Comparison of ENCODE assay signal across 7 cellular contexts in genomic region chr16:31892111-31892510, GRCh38. TPM values are rescaled to one million over a fixed set of nuclear protein-coding genes. Genes with fewer than 3 reads are reported as not detected.
A peak's percentile ranks its signal among the peaks of the same experiment; 100 is the strongest.
DNase-seq lines count a peak whose midpoint lies in the region; ATAC-seq and TF ChIP-seq lines count a peak whose summit lies in the region.
"Not testable (repeated sequence)": the region's sequence is repeated elsewhere in the genome, so short reads cannot be mapped to it uniquely, and the experiment has no call there.

No MANE protein-coding gene starts in this region.

- TF ChIP-seq CTCF in endothelial cell (IDR thresholded peaks at IDR 0.05; ENCODE audit: unreplicated experiment): not testable (repeated sequence)

- H3K9me3 ChIP-seq in CD4-positive, alpha-beta memory T cell (ENCODE audit: control insufficient read depth in 1 of 2, low read length in 2 of 2): not testable (repeated sequence)

- peaks cover 0 to 50% (median 36%) of the 10 kb centered on the region in 8 donors for H3K9me3 Mint-ChIP-seq in CD4-positive, alpha-beta memory T cell
- H3K9me3 Mint-ChIP-seq in activated CD4-positive, alpha-beta T cell treated with anti-CD3 and anti-CD28 coated beads for 36 hours (ENCODE audit: low read depth): peaks cover 36% of the 10 kb centered on the region
- peaks cover 66% of the 10 kb centered on the region for H3K9me3 Mint-ChIP-seq in activated T-cell treated with anti-CD3 and anti-CD28 coated beads, Interleukin-2, amount 50 U/mL, for 24 hours
- H3K9me3 Mint-ChIP-seq in activated naive CD4-positive, alpha-beta T cell treated with anti-CD3 and anti-CD28 coated beads for 36 hours: peaks cover 52% of the 10 kb centered on the region
- peaks cover 58% of the 10 kb centered on the region for H3K9me3 Mint-ChIP-seq in activated naive CD8-positive, alpha-beta T cell treated with anti-CD3 and anti-CD28 coated beads, Interleukin-2, amount 50 U/mL, for 24 hours
- not testable (repeated sequence) for H3K9me3 Mint-ChIP-seq in endothelial cell (ENCODE audit: unreplicated experiment)
- peaks cover 11% of the 10 kb centered on the region for H3K9me3 Mint-ChIP-seq in stimulated activated effector memory CD8-positive, alpha-beta T cell treated with anti-CD3 and anti-CD28 coated beads, Interleukin-12 subunit alpha, Interleukin-12 subunit beta, amount 100 ng/mL, for 72 hours

- H3K27me3 ChIP-seq in CD4-positive, alpha-beta memory T cell (ENCODE audit: insufficient read depth, low read length): not testable (repeated sequence)

- ATAC-seq in activated CD4-positive, alpha-beta T cell treated with anti-CD3 and anti-CD28 coated beads for 36 hours; activated naive CD8-positive, alpha-beta T cell treated with anti-CD3 and anti-CD28 coated beads, Interleukin-2, amount 50 U/mL, for 24 hours; stimulated activated effector memory CD8-positive, alpha-beta T cell treated with anti-CD3 and anti-CD28 coated beads, Interleukin-12 subunit alpha, Interleukin-12 subunit beta, amount 100 ng/mL, for 72 hours: not testable (repeated sequence)

- H3K4me1 Mint-ChIP-seq in CD4-positive, alpha-beta memory T cell: peaks cover 32 to 76% (median 61%) of the 10 kb centered on the region in 4 donors
- peaks cover 66% of the 10 kb centered on the region for H3K4me1 Mint-ChIP-seq in activated CD4-positive, alpha-beta T cell treated with anti-CD3 and anti-CD28 coated beads for 36 hours
- H3K4me1 Mint-ChIP-seq in activated T-cell treated with anti-CD3 and anti-CD28 coated beads, Interleukin-2, amount 50 U/mL, for 24 hours (ENCODE audit: low read depth): peaks cover 75% of the 10 kb centered on the region
- H3K4me1 Mint-ChIP-seq in activated naive CD4-positive, alpha-beta T cell treated with anti-CD3 and anti-CD28 coated beads for 36 hours (ENCODE audit: low read depth): peaks cover 60% of the 10 kb centered on the region
- H3K4me1 Mint-ChIP-seq in activated naive CD8-positive, alpha-beta T cell treated with anti-CD3 and anti-CD28 coated beads, Interleukin-2, amount 50 U/mL, for 24 hours: peaks cover 78% of the 10 kb centered on the region
- not testable (repeated sequence) for H3K4me1 Mint-ChIP-seq in endothelial cell (ENCODE audit: unreplicated experiment)
- peaks cover 83% of the 10 kb centered on the region for H3K4me1 Mint-ChIP-seq in stimulated activated effector memory CD8-positive, alpha-beta T cell treated with anti-CD3 and anti-CD28 coated beads, Interleukin-12 subunit alpha, Interleukin-12 subunit beta, amount 100 ng/mL, for 72 hours

- not testable (repeated sequence) for H3K27ac ChIP-seq in CD4-positive, alpha-beta memory T cell (ENCODE audit: low read depth, low read length)

- peak overlapping the region in 4 of 7 donors; percentile 10 to 88 (median 48) for H3K27ac Mint-ChIP-seq in CD4-positive, alpha-beta memory T cell
- peak overlapping the region; percentile 4 for H3K27ac Mint-ChIP-seq in activated CD4-positive, alpha-beta T cell treated with anti-CD3 and anti-CD28 coated beads for 36 hours
- H3K27ac Mint-ChIP-seq in activated T-cell treated with anti-CD3 and anti-CD28 coated beads, Interleukin-2, amount 50 U/mL, for 24 hours: peak overlapping the region; percentile 44
- H3K27ac Mint-ChIP-seq in activated naive CD4-positive, alpha-beta T cell treated with anti-CD3 and anti-CD28 coated beads for 36 hours: peak overlapping the region; percentile 36
- not testable (repeated sequence) for H3K27ac Mint-ChIP-seq in activated naive CD8-positive, alpha-beta T cell treated with anti-CD3 and anti-CD28 coated beads, Interleukin-2, amount 50 U/mL, for 24 hours; endothelial cell (ENCODE audit: unreplicated experiment)
- peak overlapping the region; percentile 86 for H3K27ac Mint-ChIP-seq in stimulated activated effector memory CD8-positive, alpha-beta T cell treated with anti-CD3 and anti-CD28 coated beads, Interleukin-12 subunit alpha, Interleukin-12 subunit beta, amount 100 ng/mL, for 72 hours

- not testable (repeated sequence) for DNase-seq in CD4-positive, alpha-beta memory T cell; activated CD4-positive, alpha-beta T cell treated with anti-CD3 and anti-CD28 coated beads for 36 hours; activated T-cell treated with anti-CD3 and anti-CD28 coated beads, Interleukin-2, amount 50 U/mL, for 24 hours; activated naive CD4-positive, alpha-beta T cell treated with anti-CD3 and anti-CD28 coated beads for 36 hours; activated naive CD8-positive, alpha-beta T cell treated with anti-CD3 and anti-CD28 coated beads, Interleukin-2, amount 50 U/mL, for 24 hours; endothelial cell (ENCODE audit: low spot score); stimulated activated effector memory CD8-positive, alpha-beta T cell treated with anti-CD3 and anti-CD28 coated beads, Interleukin-12 subunit alpha, Interleukin-12 subunit beta, amount 100 ng/mL, for 72 hours (ENCODE audit: low spot score in 2 of 2)

- CTCF ChIA-PET in CD4-positive, alpha-beta memory T cell (lab: Charles Lee; ENCODE audit: partially characterized antibody); activated CD4-positive, alpha-beta T cell treated with anti-CD3 and anti-CD28 coated beads for 36 hours (lab: Charles Lee); activated naive CD4-positive, alpha-beta T cell treated with anti-CD3 and anti-CD28 coated beads for 36 hours (lab: Charles Lee): not testable (repeated sequence)

- peaks cover 23% of the 10 kb centered on the region for H3K4me1 ChIP-seq in CD4-positive, alpha-beta memory T cell (ENCODE audit: insufficient read depth, low read length)

- peaks cover 59% of the 10 kb centered on the region for H3K36me3 ChIP-seq in CD4-positive, alpha-beta memory T cell (ENCODE audit: insufficient read depth, low read length)

- not testable (repeated sequence) for H3K27me3 Mint-ChIP-seq in CD4-positive, alpha-beta memory T cell; activated CD4-positive, alpha-beta T cell treated with anti-CD3 and anti-CD28 coated beads for 36 hours; activated T-cell treated with anti-CD3 and anti-CD28 coated beads, Interleukin-2, amount 50 U/mL, for 24 hours; activated naive CD4-positive, alpha-beta T cell treated with anti-CD3 and anti-CD28 coated beads for 36 hours (ENCODE audit: low read depth); activated naive CD8-positive, alpha-beta T cell treated with anti-CD3 and anti-CD28 coated beads, Interleukin-2, amount 50 U/mL, for 24 hours; endothelial cell (ENCODE audit: unreplicated experiment)

- H3K4me3 Mint-ChIP-seq in CD4-positive, alpha-beta memory T cell: peak overlapping the region in 1 of 8 donors; percentile 44
- H3K4me3 Mint-ChIP-seq in activated CD4-positive, alpha-beta T cell treated with anti-CD3 and anti-CD28 coated beads for 36 hours; activated T-cell treated with anti-CD3 and anti-CD28 coated beads, Interleukin-2, amount 50 U/mL, for 24 hours; activated naive CD4-positive, alpha-beta T cell treated with anti-CD3 and anti-CD28 coated beads for 36 hours; stimulated activated effector memory CD8-positive, alpha-beta T cell treated with anti-CD3 and anti-CD28 coated beads, Interleukin-12 subunit alpha, Interleukin-12 subunit beta, amount 100 ng/mL, for 72 hours: not testable (repeated sequence)
- peak overlapping the region; percentile 40 for H3K4me3 Mint-ChIP-seq in activated naive CD8-positive, alpha-beta T cell treated with anti-CD3 and anti-CD28 coated beads, Interleukin-2, amount 50 U/mL, for 24 hours
- H3K4me3 Mint-ChIP-seq in endothelial cell (ENCODE audit: unreplicated experiment): peak overlapping the region; percentile 65

- not testable (repeated sequence) for H3K4me3 ChIP-seq in CD4-positive, alpha-beta memory T cell (ENCODE audit: low read length in 2 of 2)

- intact Hi-C loops in CD4-positive, alpha-beta memory T cell (cut with micrococcal nuclease); activated CD4-positive, alpha-beta T cell treated with anti-CD3 and anti-CD28 coated beads for 36 hours (cut with DNase I, micrococcal nuclease): not testable (repeated sequence)
- intact Hi-C loops in activated naive CD4-positive, alpha-beta T cell treated with anti-CD3 and anti-CD28 coated beads for 36 hours (cut with micrococcal nuclease): loop anchor here (2.0 kb wide), 1 partner anchor 15 kb away; no protein-coding TSS in a partner anchor

- peaks cover 92 to 99% of the 10 kb centered on the region in 2 donors for H3K36me3 Mint-ChIP-seq in CD4-positive, alpha-beta memory T cell
- H3K36me3 Mint-ChIP-seq in activated CD4-positive, alpha-beta T cell treated with anti-CD3 and anti-CD28 coated beads for 36 hours (ENCODE audit: low read depth): peaks cover 97% of the 10 kb centered on the region
- peaks cover 99% of the 10 kb centered on the region for H3K36me3 Mint-ChIP-seq in activated T-cell treated with anti-CD3 and anti-CD28 coated beads, Interleukin-2, amount 50 U/mL, for 24 hours (ENCODE audit: low read depth)
- H3K36me3 Mint-ChIP-seq in activated naive CD4-positive, alpha-beta T cell treated with anti-CD3 and anti-CD28 coated beads for 36 hours (ENCODE audit: low read depth): peaks cover 95% of the 10 kb centered on the region
- peaks cover 99% of the 10 kb centered on the region for H3K36me3 Mint-ChIP-seq in activated naive CD8-positive, alpha-beta T cell treated with anti-CD3 and anti-CD28 coated beads, Interleukin-2, amount 50 U/mL, for 24 hours (ENCODE audit: low read depth)
- H3K36me3 Mint-ChIP-seq in endothelial cell (ENCODE audit: low read depth, unreplicated experiment): peaks cover 82% of the 10 kb centered on the region
- H3K36me3 Mint-ChIP-seq in stimulated activated effector memory CD8-positive, alpha-beta T cell treated with anti-CD3 and anti-CD28 coated beads, Interleukin-12 subunit alpha, Interleukin-12 subunit beta, amount 100 ng/mL, for 72 hours: peaks cover 100% of the 10 kb centered on the region

- POLR2A ChIA-PET in CD4-positive, alpha-beta memory T cell (lab: Charles Lee; ENCODE audit: partially characterized antibody); activated CD4-positive, alpha-beta T cell treated with anti-CD3 and anti-CD28 coated beads for 36 hours (lab: Charles Lee): not testable (repeated sequence)

RNA-seq across cellular contexts. Expression of gene ZNF267, which starts 18.5 kb away (rescaled TPM):
- 10 to 100 TPM; 47.4 to 51.9 TPM for total RNA-seq in CD4-positive, alpha-beta memory T cell
- 10 to 100 TPM; 12.4 to 17.3 TPM for polyA plus RNA-seq in CD4-positive, alpha-beta memory T cell
- 10 to 100 TPM; 61.9 to 64.9 TPM for total RNA-seq in activated CD4-positive, alpha-beta T cell treated with anti-CD3 and anti-CD28 coated beads for 36 hours
- 10 to 100 TPM; 58.7 to 59.7 TPM for total RNA-seq in activated naive CD4-positive, alpha-beta T cell treated with anti-CD3 and anti-CD28 coated beads for 36 hours
- 23.1 TPM for total RNA-seq in endothelial cell (ENCODE audit: unreplicated experiment)
